7 cellular contexts compared by ENCODE assay signal in genomic region chr10:125389648-125390047, GRCh38.
"Had no signal": no experiment of that assay in that cellular context is flagged by ENCODE, and none has a peak within 500 bp of the region (broad histone marks: within the 10 kb centered on the region; RNA-seq: fewer than 3 reads in every experiment).

No MANE protein-coding gene starts in this region.

- H3K4me3 ChIP-seq: GM23248, HAP-1, K562 had no signal

- H3K36me3 ChIP-seq: HAP-1 had no signal

- DNase-seq: GM23248, GOT3, H7, IMR-90 had no signal

- FAIRE-seq: HTR-8/SVneo, K562 had no signal

- H3K27ac ChIP-seq: GM23248 had no signal

- H3K9me3 ChIP-seq: HAP-1 had no signal

- H3K4me1 ChIP-seq: HAP-1 had no signal
